13 cellular contexts compared by ENCODE assay signal in genomic region chr22:50671641-50672040, GRCh38. TPM values are rescaled to one million over a fixed set of nuclear protein-coding genes. Genes with fewer than 3 reads are reported as not detected.
DNase-seq lines count a peak whose midpoint lies in the region; ATAC-seq and TF ChIP-seq lines count a peak whose summit lies in the region.
"Had no signal": no experiment of that assay in that cellular context is flagged by ENCODE, and none has a peak within 500 bp of the region (broad histone marks: within the 10 kb centered on the region; RNA-seq: fewer than 3 reads in every experiment).

No MANE protein-coding gene starts in this region.

- peak overlapping the region; percentile 61 to 68 (median 66) for H3K4me3 Mint-ChIP-seq in nephron
- H3K4me3 Mint-ChIP-seq: WTC11 had no signal

- peaks cover 26% of the 10 kb centered on the region for H3K27me3 Mint-ChIP-seq in nephron (ENCODE audit: low read depth)

- peak; percentile 54 for DNase-seq in activated CD8-positive, alpha-beta memory T cell treated with anti-CD3 and anti-CD28 coated beads for 24 hours
- DNase-seq in activated CD8-positive, alpha-beta memory T cell treated with anti-CD3 and anti-CD28 coated beads, Interleukin-2, amount 50 U/mL, for 48 hours: no peak
- DNase-seq in esophagus squamous epithelium (lab: John Stamatoyannopoulos, UW) (no peak), upper lobe of right lung (no peak), left lobe of liver (ENCODE audit: low spot score) (no peak)
- DNase-seq: colonic mucosa, NCI-H526 treated with DMSO at 0.1 percent for 48 hours, SIG-M5, small intestine had no signal

- peak overlapping the region in 2 of 3 experiments; percentile 37 to 41 for H3K27ac Mint-ChIP-seq in nephron
- H3K27ac Mint-ChIP-seq: WTC11 had no signal

- no peak for TF ChIP-seq POLR2A in esophagus squamous epithelium (IDR thresholded peaks at IDR 0.05)

- no peak for ATAC-seq in upper lobe of right lung
- ATAC-seq in HG03045 (IDR thresholded peaks at IDR 0.05; ENCODE audit: unreplicated experiment): no peak
- no peak for ATAC-seq in HG02973 (IDR thresholded peaks at IDR 0.05; ENCODE audit: unreplicated experiment)
- ATAC-seq in left lobe of liver: no peak
- ATAC-seq: WTC11 had no signal

- H3K4me3 ChIP-seq in esophagus squamous epithelium (no peak overlapping the region), upper lobe of right lung (no peak overlapping the region)
- H3K4me3 ChIP-seq: colonic mucosa had no signal

- 17 to 59% methylated on average over 4 to 11 of the region's 11 CpGs for WGBS in esophagus squamous epithelium, 2 donors

- H3K9me3 Mint-ChIP-seq in nephron: no peaks in the 10 kb centered on the region
- H3K9me3 Mint-ChIP-seq: WTC11 had no signal

- H3K9me3 ChIP-seq in esophagus squamous epithelium: no peaks in the 10 kb centered on the region
- H3K9me3 ChIP-seq in upper lobe of right lung: no peaks in the 10 kb centered on the region
- H3K9me3 ChIP-seq: colonic mucosa had no signal

- peak overlapping the region; percentile 41 to 83 (median 68) for H3K27ac ChIP-seq in esophagus squamous epithelium
- H3K27ac ChIP-seq in upper lobe of right lung: peak overlapping the region; percentile 86
- H3K27ac ChIP-seq: colonic mucosa had no signal

- H3K36me3 ChIP-seq in esophagus squamous epithelium (no peaks in the 10 kb centered on the region), upper lobe of right lung (no peaks in the 10 kb centered on the region)
- H3K36me3 ChIP-seq: colonic mucosa had no signal

- intact Hi-C loops in esophagus squamous epithelium (cut with DNase I) (no loop called here), upper lobe of right lung (cut with DNase I) (no loop called here)

- TF ChIP-seq CTCF in esophagus squamous epithelium (IDR thresholded peaks at IDR 0.05) (no peak), nephron (IDR thresholded peaks at IDR 0.05; ENCODE audit: unreplicated experiment in 3 of 3) (no peak), upper lobe of right lung (IDR thresholded peaks at IDR 0.05) (no peak)

- H3K4me1 Mint-ChIP-seq in nephron: peaks cover 13% of the 10 kb centered on the region

- peaks cover 6% of the 10 kb centered on the region for H3K36me3 Mint-ChIP-seq in nephron (ENCODE audit: low read depth)
- H3K36me3 Mint-ChIP-seq: WTC11 had no signal

- peaks cover 7 to 39% (median 15%) of the 10 kb centered on the region in 3 donors for H3K4me1 ChIP-seq in esophagus squamous epithelium
- no peaks in the 10 kb centered on the region for H3K4me1 ChIP-seq in upper lobe of right lung
- H3K4me1 ChIP-seq: colonic mucosa had no signal

- H3K27me3 ChIP-seq in esophagus squamous epithelium: peaks cover 0 to 62% (median 8%) of the 10 kb centered on the region in 4 donors
- peaks cover 17% of the 10 kb centered on the region for H3K27me3 ChIP-seq in upper lobe of right lung

RNA-seq across cellular contexts. Expression of gene SHANK3, which starts 1.0 kb away (rescaled TPM):
- total RNA-seq in esophagus squamous epithelium (1 to 10 TPM; 3.7 to 5.9 (median 4.5) TPM), upper lobe of right lung (59.9 TPM), left lobe of liver (22.8 TPM)

RNA-seq across cellular contexts. Expression of gene ARSA, which starts 43.7 kb away (rescaled TPM):
- total RNA-seq in esophagus squamous epithelium (10 to 100 TPM; 18.7 to 47.0 (median 28.6) TPM), upper lobe of right lung (46.4 TPM), left lobe of liver (49.0 TPM)
